13 cellular contexts compared by ENCODE assay signal in genomic region chr21:44710756-44711326, GRCh38. TPM values are rescaled to one million over a fixed set of nuclear protein-coding genes. Genes with fewer than 3 reads are reported as not detected.
DNase-seq lines count a peak whose midpoint lies in the region; ATAC-seq and TF ChIP-seq lines count a peak whose summit lies in the region.
"Had no signal": no experiment of that assay in that cellular context is flagged by ENCODE, and none has a peak within 500 bp of the region (broad histone marks: within the 10 kb centered on the region; RNA-seq: fewer than 3 reads in every experiment).

No MANE protein-coding gene starts in this region.

- peaks cover 4% of the 10 kb centered on the region for H3K36me3 Mint-ChIP-seq in T-cell
- H3K36me3 Mint-ChIP-seq in stimulated activated naive B cell treated with anti-CD40 and anti-IgM and Interleukin-4, amounts not matched to agents 10 μg/mL and 1 μg/mL and 100 μg/mL, for 72 hours = peaks cover 4 to 7% of the 10 kb centered on the region in 2 donors

- H3K27me3 Mint-ChIP-seq in T-cell = peaks cover 51 to 86% of the 10 kb centered on the region in 2 donors
- H3K27me3 Mint-ChIP-seq in stimulated activated naive B cell treated with anti-CD40 and anti-IgM and Interleukin-4, amounts not matched to agents 10 μg/mL and 1 μg/mL and 100 μg/mL, for 72 hours = peaks cover 72 to 97% of the 10 kb centered on the region in 2 donors

- H3K4me1 ChIP-seq in left lung = peaks cover 6 to 13% of the 10 kb centered on the region in 2 donors
- H3K4me1 ChIP-seq: uterus had no signal

- DNase-seq in DMS153 treated with DMSO at 0.1 percent for 48 hours (lab: John Stamatoyannopoulos, UW; ENCODE audit: unreplicated experiment) (peak; percentile 88), NCI-H1417 (lab: John Stamatoyannopoulos, UW) (peak; percentile 96 to 98 (median 98)), T-cell (peak in 2 of 34 experiments; percentile 8 to 20), left lung (peak in 1 of 2 donors; percentile 60), activated gamma-delta T cell treated with Interleukin-2 at 50 U/mL for 16 hours (no peak)
- DNase-seq in stimulated activated naive B cell treated with anti-CD40 and anti-IgM and Interleukin-4, amounts not matched to agents 10 μg/mL and 1 μg/mL and 100 μg/mL, for 72 hours = no peak
- DNase-seq: stimulated activated CD4-positive, alpha-beta T cell treated with anti-CD3 and anti-CD28 coated beads, Interleukin-4, amount 100 ng/mL, for 1 hour had no signal

- H3K4me3 Mint-ChIP-seq in T-cell = peak overlapping the region; percentile 43 to 71 (median 67)
- H3K4me3 Mint-ChIP-seq in stimulated activated naive B cell treated with anti-CD40 and anti-IgM and Interleukin-4, amounts not matched to agents 10 μg/mL and 1 μg/mL and 100 μg/mL, for 72 hours = no peak overlapping the region

- ATAC-seq in T-cell (replicated peaks in 1 of 4) (peak in 3 of 4 experiments; percentile 36 to 49 (median 45)), left lung (peak; percentile 88), GM18502 (IDR thresholded peaks at IDR 0.05; ENCODE audit: poor library complexity, unreplicated experiment) (no peak), GM19351 (IDR thresholded peaks at IDR 0.05; ENCODE audit: unreplicated experiment) (no peak)
- ATAC-seq in stimulated activated naive B cell treated with anti-CD40 and anti-IgM and Interleukin-4, amounts not matched to agents 10 μg/mL and 1 μg/mL and 100 μg/mL, for 72 hours (replicated peaks) = no peak

- intact Hi-C loops in left lung (cut with DNase I) = no loop called here

- no peak overlapping the region for H3K27ac Mint-ChIP-seq in T-cell
- H3K27ac Mint-ChIP-seq in stimulated activated naive B cell treated with anti-CD40 and anti-IgM and Interleukin-4, amounts not matched to agents 10 μg/mL and 1 μg/mL and 100 μg/mL, for 72 hours = no peak overlapping the region

- H3K9me3 ChIP-seq in left lung = no peaks in the 10 kb centered on the region
- H3K9me3 ChIP-seq: uterus had no signal

- H3K36me3 ChIP-seq in left lung = no peaks in the 10 kb centered on the region
- H3K36me3 ChIP-seq: uterus had no signal

- POLR2A ChIA-PET in T-cell (lab: Charles Lee) = interaction anchor here in 1 of 2 donors (1.0 kb wide), 1 partner anchor 66 kb away, joined by 4 read pairs; no protein-coding TSS in a partner anchor

- CTCF ChIA-PET in T-cell (lab: Charles Lee) = no interaction called here

- peaks cover 1 to 3% (median 2%) of the 10 kb centered on the region in 3 donors for H3K9me3 Mint-ChIP-seq in T-cell
- H3K9me3 Mint-ChIP-seq in stimulated activated naive B cell treated with anti-CD40 and anti-IgM and Interleukin-4, amounts not matched to agents 10 μg/mL and 1 μg/mL and 100 μg/mL, for 72 hours = peaks cover 3 to 4% of the 10 kb centered on the region in 2 donors

- no peak overlapping the region for H3K27ac ChIP-seq in left lung
- H3K27ac ChIP-seq: uterus had no signal

- H3K4me3 ChIP-seq in left lung = no peak overlapping the region
- H3K4me3 ChIP-seq: uterus had no signal

- peaks cover 78 to 99% of the 10 kb centered on the region in 2 donors for H3K27me3 ChIP-seq in left lung

- TF ChIP-seq CTCF in left lung (IDR thresholded peaks at IDR 0.05) = no peak

- peaks cover 31 to 45% (median 32%) of the 10 kb centered on the region in 3 donors for H3K4me1 Mint-ChIP-seq in T-cell
- peaks cover 9 to 40% of the 10 kb centered on the region in 2 donors for H3K4me1 Mint-ChIP-seq in stimulated activated naive B cell treated with anti-CD40 and anti-IgM and Interleukin-4, amounts not matched to agents 10 μg/mL and 1 μg/mL and 100 μg/mL, for 72 hours

RNA-seq across cellular contexts. Expression of gene TSPEAR, which starts 0.5 kb away (rescaled TPM):
- not detected for total RNA-seq in T-cell
- under 1 TPM; 0.10 to 0.26 TPM for total RNA-seq in left lung
- total RNA-seq: fibroblast of lung; M059J; T-helper 2 cell treated with Interferon-gamma antibody and Interleukin-4, amounts not matched to agents 100 ng/mL and 5 ng/mL, for 36 hours had no signal

RNA-seq across cellular contexts. Expression of gene KRTAP10-12, which starts 13.9 kb away (rescaled TPM):
- not detected for total RNA-seq in T-cell
- not detected for total RNA-seq in left lung
- total RNA-seq: fibroblast of lung; M059J; T-helper 2 cell treated with Interferon-gamma antibody and Interleukin-4, amounts not matched to agents 100 ng/mL and 5 ng/mL, for 36 hours; uterus had no signal

RNA-seq across cellular contexts. Expression of gene KRTAP12-1, which starts 28.9 kb away (rescaled TPM):
- total RNA-seq in T-cell (not detected), left lung (not detected)
- total RNA-seq: fibroblast of lung; M059J; T-helper 2 cell treated with Interferon-gamma antibody and Interleukin-4, amounts not matched to agents 100 ng/mL and 5 ng/mL, for 36 hours had no signal

RNA-seq across cellular contexts. Expression of gene KRTAP12-2, which starts 44.1 kb away (rescaled TPM):
- total RNA-seq in T-cell = not detected
- total RNA-seq in left lung = not detected
- total RNA-seq: fibroblast of lung; M059J; T-helper 2 cell treated with Interferon-gamma antibody and Interleukin-4, amounts not matched to agents 100 ng/mL and 5 ng/mL, for 36 hours; uterus had no signal

RNA-seq across cellular contexts. Expression of gene KRTAP12-3, which starts 53.1 kb away (rescaled TPM):
- not detected for total RNA-seq in T-cell
- total RNA-seq in left lung = not detected
- total RNA-seq: fibroblast of lung; M059J; T-helper 2 cell treated with Interferon-gamma antibody and Interleukin-4, amounts not matched to agents 100 ng/mL and 5 ng/mL, for 36 hours; uterus had no signal

Comparison
In these comparisons a context has a peak if more than half of its experiments do, and no peak if none do; other contexts are left out.
1. DNase-seq: peak in DMS153 treated with DMSO at 0.1 percent for 48 hours (single experiment) and NCI-H1417 (3 of 3); none in activated gamma-delta T cell treated with Interleukin-2 at 50 U/mL for 16 hours (single experiment) and stimulated activated naive B cell treated with anti-CD40 and anti-IgM and Interleukin-4, amounts not matched to agents 10 μg/mL and 1 μg/mL and 100 μg/mL, for 72 hours (single experiment).
2. ATAC-seq: peak in T-cell (3 of 4) and left lung (single experiment); none in GM18502 (single experiment), stimulated activated naive B cell treated with anti-CD40 and anti-IgM and Interleukin-4, amounts not matched to agents 10 μg/mL and 1 μg/mL and 100 μg/mL, for 72 hours (0 of 2) and GM19351 (single experiment).
3. H3K4me3 Mint-ChIP-seq: peak in T-cell (3 of 3); none in stimulated activated naive B cell treated with anti-CD40 and anti-IgM and Interleukin-4, amounts not matched to agents 10 μg/mL and 1 μg/mL and 100 μg/mL, for 72 hours (0 of 2).